ENCODE assay signal across 19 cellular contexts in genomic region chr2:135056790-135057189, GRCh38. TPM values are rescaled to one million over a fixed set of nuclear protein-coding genes. Genes with fewer than 3 reads are reported as not detected.
A peak's percentile ranks its signal among the peaks of the same experiment; 100 is the strongest.
DNase-seq lines count a peak whose midpoint lies in the region; ATAC-seq and TF ChIP-seq lines count a peak whose summit lies in the region.
"Had no signal": no experiment of that assay in that cellular context is flagged by ENCODE, and none has a peak within 500 bp of the region (broad histone marks: within the 10 kb centered on the region; RNA-seq: fewer than 3 reads in every experiment).

No MANE protein-coding gene starts in this region.

- TF ChIP-seq POLR2A in breast epithelium (IDR thresholded peaks at IDR 0.05), result no peak

- H3K4me1 Mint-ChIP-seq in MCF 10A (ENCODE audit: insufficient read depth, unreplicated experiment) (peaks cover 26% of the 10 kb centered on the region), chondrocyte (ENCODE audit: low read depth) (peaks cover 50% of the 10 kb centered on the region)
- peaks cover 13 to 50% of the 10 kb centered on the region in 2 donors for H3K4me1 Mint-ChIP-seq in stimulated activated naive B cell treated with anti-CD40 and anti-IgM and Interleukin-4, amounts not matched to agents 10 μg/mL and 1 μg/mL and 100 μg/mL, for 72 hours

- H3K4me1 ChIP-seq in breast epithelium (no peaks in the 10 kb centered on the region), OCI-LY7 (ENCODE audit: insufficient read depth, low read length, poor library complexity, severe bottlenecking) (peaks cover 40% of the 10 kb centered on the region), right cardiac atrium (ENCODE audit: control insufficient read depth, insufficient read depth, low read length) (peaks cover 3% of the 10 kb centered on the region)

- H3K27me3 Mint-ChIP-seq in MCF 10A (ENCODE audit: insufficient read depth, unreplicated experiment) (no peaks in the 10 kb centered on the region), chondrocyte (ENCODE audit: low read depth) (no peaks in the 10 kb centered on the region)
- no peaks in the 10 kb centered on the region for H3K27me3 Mint-ChIP-seq in stimulated activated naive B cell treated with anti-CD40 and anti-IgM and Interleukin-4, amounts not matched to agents 10 μg/mL and 1 μg/mL and 100 μg/mL, for 72 hours

- H3K4me3 Mint-ChIP-seq in MCF 10A (ENCODE audit: unreplicated experiment), result no peak overlapping the region
- H3K4me3 Mint-ChIP-seq in chondrocyte (ENCODE audit: unreplicated experiment), result no peak overlapping the region
- H3K4me3 Mint-ChIP-seq in stimulated activated naive B cell treated with anti-CD40 and anti-IgM and Interleukin-4, amounts not matched to agents 10 μg/mL and 1 μg/mL and 100 μg/mL, for 72 hours, result no peak overlapping the region

- CTCF ChIA-PET in MCF 10A (lab: Yijun Ruan, JAX), result no interaction called here
- CTCF ChIA-PET in OCI-LY7 (lab: Charles Lee; ENCODE audit: unreplicated experiment), result no interaction called here

- no peak for TF ChIP-seq CTCF in MCF 10A (IDR thresholded peaks at IDR 0.05; ENCODE audit: unreplicated experiment)
- TF ChIP-seq CTCF in breast epithelium (IDR thresholded peaks at IDR 0.05), result no peak
- TF ChIP-seq CTCF in OCI-LY7 (conservative IDR thresholded peaks at IDR 0.05; ENCODE audit: low read length), result no peak
- no peak for TF ChIP-seq CTCF in chondrocyte (IDR thresholded peaks at IDR 0.05)
- TF ChIP-seq CTCF in omental fat pad (IDR thresholded peaks at IDR 0.05), result no peak

- H3K27ac Mint-ChIP-seq in MCF 10A (ENCODE audit: low read depth, unreplicated experiment) (peak overlapping the region; percentile 31), chondrocyte (ENCODE audit: unreplicated experiment) (peak overlapping the region; percentile 79)
- peak overlapping the region; percentile 9 for H3K27ac Mint-ChIP-seq in stimulated activated naive B cell treated with anti-CD40 and anti-IgM and Interleukin-4, amounts not matched to agents 10 μg/mL and 1 μg/mL and 100 μg/mL, for 72 hours

- H3K36me3 ChIP-seq in breast epithelium (no peaks in the 10 kb centered on the region), OCI-LY7 (ENCODE audit: insufficient read depth, low read length) (peaks cover 78% of the 10 kb centered on the region)

- BruUV-seq in MCF 10A (replicated peaks; lab: Mats Ljungman, UMichigan) (no TSS peak), OCI-LY7 (replicated peaks; lab: Mats Ljungman, UMichigan) (no TSS peak)

- DNase-seq in MCF 10A (ENCODE audit: unreplicated experiment), result peak; percentile 10
- DNase-seq in breast epithelium (ENCODE audit: low spot score in 2 of 2), result no peak
- DNase-seq in OCI-LY7 (ENCODE audit: low spot score), result peak; percentile 70
- no peak for DNase-seq in chondrocyte (ENCODE audit: low spot score)
- DNase-seq in stimulated activated naive B cell treated with anti-CD40 and anti-IgM and Interleukin-4, amounts not matched to agents 10 μg/mL and 1 μg/mL and 100 μg/mL, for 72 hours, result no peak
- DNase-seq in omental fat pad (ENCODE audit: low spot score), result no peak
- no peak for DNase-seq in right cardiac atrium
- DNase-seq: DMS79 treated with DMSO at 0.1 percent for 48 hours; effector CD8-positive, alpha-beta T cell; glutamatergic neuron; left cardiac atrium; NCI-H2227 treated with DMSO at 0.1 percent for 48 hours; stimulated activated CD4-positive, alpha-beta T cell treated with anti-CD3 and anti-CD28 coated beads, Interleukin-4, amount 100 ng/mL, for 24 hours; stimulated activated naive CD4-positive, alpha-beta T cell had no signal

- POLR2A ChIA-PET in MCF 10A (lab: Yijun Ruan, JAX) (interaction anchor here (0.6 to 1.5 kb wide), 2 partner anchors 10 to 13 kb away, joined by 4 to 5 read pairs; no protein-coding TSS in a partner anchor), OCI-LY7 (lab: Charles Lee) (interaction anchor here (0.5 to 1.1 kb wide), 6 partner anchors 9 to 1052 kb away, joined by 3 to 4 read pairs (median 3); no protein-coding TSS in a partner anchor)

- H3K27me3 ChIP-seq in breast epithelium, result no peaks in the 10 kb centered on the region
- no peaks in the 10 kb centered on the region for H3K27me3 ChIP-seq in right cardiac atrium (ENCODE audit: control insufficient read depth, insufficient read depth)

- intact Hi-C loops in MCF 10A (cut with micrococcal nuclease), result loop anchor here (10.0 kb wide), 2 partner anchors 68 to 108 kb away; no protein-coding TSS in a partner anchor
- intact Hi-C loops in breast epithelium (cut with DNase I; ENCODE audit: low total_unique reads), result no loop called here
- intact Hi-C loops in OCI-LY7 (cut with micrococcal nuclease; ENCODE audit: unreplicated experiment), result loop anchor here (10.0 kb wide), 2 partner anchors 322 to 1338 kb away; no protein-coding TSS in a partner anchor
- intact Hi-C loops in right cardiac atrium (cut with DNase I), result no loop called here

- H3K9me3 Mint-ChIP-seq in MCF 10A (ENCODE audit: unreplicated experiment) (no peaks in the 10 kb centered on the region), chondrocyte (ENCODE audit: low read depth) (no peaks in the 10 kb centered on the region)
- H3K9me3 Mint-ChIP-seq in stimulated activated naive B cell treated with anti-CD40 and anti-IgM and Interleukin-4, amounts not matched to agents 10 μg/mL and 1 μg/mL and 100 μg/mL, for 72 hours, result no peaks in the 10 kb centered on the region

- H3K27ac ChIP-seq in breast epithelium (no peak overlapping the region), OCI-LY7 (ENCODE audit: low read depth, low read length, poor library complexity, severe bottlenecking) (peak overlapping the region; percentile 56), right cardiac atrium (ENCODE audit: low read length) (no peak overlapping the region)

- H3K9me3 ChIP-seq in breast epithelium (no peaks in the 10 kb centered on the region), OCI-LY7 (ENCODE audit: low read length) (no peaks in the 10 kb centered on the region; the same call in 1 of the 2 replicates), right cardiac atrium (ENCODE audit: control insufficient read depth, low read length) (no peaks in the 10 kb centered on the region)

- H3K4me3 ChIP-seq in breast epithelium, result no peak overlapping the region
- no peak overlapping the region for H3K4me3 ChIP-seq in OCI-LY7 (ENCODE audit: low read depth, low read length, poor library complexity, severe bottlenecking)
- no peak overlapping the region for H3K4me3 ChIP-seq in right cardiac atrium (ENCODE audit: low read length)

- ATAC-seq in stimulated activated naive B cell treated with anti-CD40 and anti-IgM and Interleukin-4, amounts not matched to agents 10 μg/mL and 1 μg/mL and 100 μg/mL, for 72 hours (replicated peaks), result no peak
- ATAC-seq in omental fat pad (ENCODE audit: low FRiP score), result no peak
- ATAC-seq in GM21367 (IDR thresholded peaks at IDR 0.05; ENCODE audit: unreplicated experiment), result no peak
- ATAC-seq in right cardiac atrium, result no peak
- ATAC-seq: left cardiac atrium had no signal

- H3K9me2 ChIP-seq in OCI-LY7 (ENCODE audit: insufficient read depth, low read length), result no peaks in the 10 kb centered on the region

- peaks cover 32% of the 10 kb centered on the region for H3K36me3 Mint-ChIP-seq in MCF 10A (ENCODE audit: insufficient read depth, unreplicated experiment)
- H3K36me3 Mint-ChIP-seq in chondrocyte (ENCODE audit: low read depth), result peaks cover 5% of the 10 kb centered on the region
- peaks cover 28 to 49% of the 10 kb centered on the region in 2 donors for H3K36me3 Mint-ChIP-seq in stimulated activated naive B cell treated with anti-CD40 and anti-IgM and Interleukin-4, amounts not matched to agents 10 μg/mL and 1 μg/mL and 100 μg/mL, for 72 hours

- peaks cover 78% of the 10 kb centered on the region for H3K79me2 ChIP-seq in OCI-LY7 (ENCODE audit: insufficient read depth, low read depth, low read length)

- peak overlapping the region; percentile 33 for H3K4me2 ChIP-seq in OCI-LY7 (ENCODE audit: low read length)

- peaks cover 16% of the 10 kb centered on the region for H4K20me1 ChIP-seq in OCI-LY7 (ENCODE audit: insufficient read depth, low read length)

- no peak overlapping the region for H2AFZ ChIP-seq in OCI-LY7 (ENCODE audit: low read length)

RNA-seq across cellular contexts. Expression of gene RAB3GAP1, which starts 4.7 kb away (rescaled TPM):
- total RNA-seq in MCF 10A (2022) (63.4 and 70.1 TPM in 2 replicates), breast epithelium (10 to 100 TPM; 53.9 to 70.5 (median 54.1) TPM), OCI-LY7 (2022) (63.6 and 69.8 TPM in 2 replicates), chondrocyte (47.2 to 50.4 TPM (median 48.7 TPM) in 3 replicates), omental fat pad (10 to 100 TPM; 34.4 to 53.3 (median 45.1) TPM), right cardiac atrium (10 to 100 TPM; 41.5 to 54.5 (median 50.6) TPM)
- total RNA-seq in OCI-LY7 (2014; rRNA removed; shearing (Covaris generic)), result 40.2 and 49.2 TPM in 2 replicates
- 24.4 TPM for polyA plus RNA-seq in right cardiac atrium

RNA-seq across cellular contexts. Expression of gene MAP3K19, which starts 9.5 kb away (rescaled TPM):
- not detected in 2 replicates for total RNA-seq in MCF 10A (2022)
- not detected for total RNA-seq in breast epithelium
- total RNA-seq in OCI-LY7 (2014; rRNA removed; shearing (Covaris generic)), result not detected in 2 replicates
- not detected in 2 replicates for total RNA-seq in OCI-LY7 (2022)
- total RNA-seq in chondrocyte, result not detected in 3 replicates
- not detected for total RNA-seq in omental fat pad
- not detected for total RNA-seq in right cardiac atrium
- not detected for polyA plus RNA-seq in right cardiac atrium
- total RNA-seq: activated CD8-positive, alpha-beta memory T cell treated with anti-CD3 and anti-CD28 coated beads for 36 hours; left cardiac atrium; M059J; myocyte had no signal
- polyA plus RNA-seq: BJ had no signal

Comparison
In these comparisons a context has a peak if more than half of its experiments do, and no peak if none do; other contexts are left out.
1. DNase-seq: peak in MCF 10A (single experiment) and OCI-LY7 (single experiment); none in breast epithelium (0 of 2), chondrocyte (single experiment), stimulated activated naive B cell treated with anti-CD40 and anti-IgM and Interleukin-4, amounts not matched to agents 10 μg/mL and 1 μg/mL and 100 μg/mL, for 72 hours (single experiment), omental fat pad (single experiment) and right cardiac atrium (0 of 3).
2. intact Hi-C loops: an anchor here in MCF 10A (10.0 kb wide) and OCI-LY7 (10.0 kb wide); none called in breast epithelium and right cardiac atrium.
3. H3K27ac Mint-ChIP-seq: peak in every context shown above with its lines; median percentile 79 in chondrocyte; 31 in MCF 10A; 9 in stimulated activated naive B cell treated with anti-CD40 and anti-IgM and Interleukin-4, amounts not matched to agents 10 μg/mL and 1 μg/mL and 100 μg/mL, for 72 hours.